Comparison of ENCODE assay signal across 9 cellular contexts in genomic region chr12:85835810-85836715, GRCh38. TPM values are rescaled to one million over a fixed set of nuclear protein-coding genes. Genes with fewer than 3 reads are reported as not detected.
A peak's percentile ranks its signal among the peaks of the same experiment; 100 is the strongest.
DNase-seq lines count a peak whose midpoint lies in the region; ATAC-seq and TF ChIP-seq lines count a peak whose summit lies in the region.
"Had no signal": no experiment of that assay in that cellular context is flagged by ENCODE, and none has a peak within 500 bp of the region (broad histone marks: within the 10 kb centered on the region; RNA-seq: fewer than 3 reads in every experiment).

Gene RASSF9, minus strand, starts transcription at chr12:85836409. Its CDS starts 208 bp downstream, at chr12:85836201.

- H3K4me1 Mint-ChIP-seq in MCF 10A (ENCODE audit: insufficient read depth, unreplicated experiment): peaks cover 23% of the 10 kb centered on the region
- H3K4me1 Mint-ChIP-seq: activated naive CD4-positive, alpha-beta T cell treated with anti-CD3 and anti-CD28 coated beads, Interleukin-2, amount 50 U/mL, for 24 hours had no signal

- peak within 1 kb of the TSS; percentile 92 for H3K27ac ChIP-seq in subcutaneous abdominal adipose tissue (ENCODE audit: low read depth, low read length)

- H3K27me3 Mint-ChIP-seq in MCF 10A (ENCODE audit: insufficient read depth, unreplicated experiment): no peaks in the 10 kb centered on the region
- H3K27me3 Mint-ChIP-seq: activated naive CD4-positive, alpha-beta T cell treated with anti-CD3 and anti-CD28 coated beads, Interleukin-2, amount 50 U/mL, for 24 hours had no signal

- peak within 1 kb of the TSS; percentile 85 for H3K4me3 Mint-ChIP-seq in MCF 10A (ENCODE audit: unreplicated experiment)
- H3K4me3 Mint-ChIP-seq: activated naive CD4-positive, alpha-beta T cell treated with anti-CD3 and anti-CD28 coated beads, Interleukin-2, amount 50 U/mL, for 24 hours had no signal

- intact Hi-C loops in MCF 10A (cut with micrococcal nuclease): no loop called here

- DNase-seq in MCF 10A (ENCODE audit: unreplicated experiment): peak; percentile 91
- peak; percentile 67 for DNase-seq in kidney glomerular epithelial cell (lab: John Stamatoyannopoulos, UW)
- DNase-seq in BE2C: no peak
- no peak for DNase-seq in NCI-H2196 (lab: John Stamatoyannopoulos, UW; ENCODE audit: unreplicated experiment)

- H3K36me3 Mint-ChIP-seq in MCF 10A (ENCODE audit: insufficient read depth, unreplicated experiment): no peaks in the 10 kb centered on the region
- H3K36me3 Mint-ChIP-seq: activated naive CD4-positive, alpha-beta T cell treated with anti-CD3 and anti-CD28 coated beads, Interleukin-2, amount 50 U/mL, for 24 hours had no signal

- H3K9me3 ChIP-seq in subcutaneous abdominal adipose tissue (ENCODE audit: control insufficient read depth in 5 of 5, low read length in 5 of 5): no peaks in the 10 kb centered on the region
- no peaks in the 10 kb centered on the region for H3K9me3 ChIP-seq in BE2C

- H3K4me3 ChIP-seq in subcutaneous abdominal adipose tissue (ENCODE audit: low read depth in 1 of 5, low read length in 5 of 5): peak within 1 kb of the TSS; percentile 70 to 93 (median 86)
- no peak within 1 kb of the TSS for H3K4me3 ChIP-seq in BE2C (ENCODE audit: low read depth, low read length)

- POLR2A ChIA-PET in MCF 10A (lab: Yijun Ruan, JAX): interaction anchor here (0.5 to 3.2 kb wide), 10 partner anchors 12 to 924 kb away, joined by 3 to 20 read pairs (median 5); partner anchors contain the start of gene SLC6A15

- no peaks in the 10 kb centered on the region for H3K9me3 Mint-ChIP-seq in MCF 10A (ENCODE audit: unreplicated experiment)
- H3K9me3 Mint-ChIP-seq: activated naive CD4-positive, alpha-beta T cell treated with anti-CD3 and anti-CD28 coated beads, Interleukin-2, amount 50 U/mL, for 24 hours had no signal

- H3K36me3 ChIP-seq in subcutaneous abdominal adipose tissue (ENCODE audit: control insufficient read depth in 5 of 5, insufficient read depth in 5 of 5, low read length in 5 of 5) (no peaks in the 10 kb centered on the region), BE2C (no peaks in the 10 kb centered on the region)

- CTCF ChIA-PET in MCF 10A (lab: Yijun Ruan, JAX): interaction anchor here (0.6 to 3.6 kb wide), 13 partner anchors 9 to 1130 kb away, joined by 3 to 18 read pairs (median 3); no protein-coding TSS in a partner anchor

- H3K27ac Mint-ChIP-seq in MCF 10A (ENCODE audit: low read depth, unreplicated experiment): peak within 1 kb of the TSS; percentile 96
- H3K27ac Mint-ChIP-seq: activated naive CD4-positive, alpha-beta T cell treated with anti-CD3 and anti-CD28 coated beads, Interleukin-2, amount 50 U/mL, for 24 hours had no signal

- peaks cover 2 to 22% (median 18%) of the 10 kb centered on the region in 5 donors for H3K4me1 ChIP-seq in subcutaneous abdominal adipose tissue (ENCODE audit: control insufficient read depth in 5 of 5, insufficient read depth in 5 of 5, low read length in 5 of 5)
- no peaks in the 10 kb centered on the region for H3K4me1 ChIP-seq in BE2C

- no peak for TF ChIP-seq CTCF in MCF 10A (IDR thresholded peaks at IDR 0.05; ENCODE audit: unreplicated experiment)
- no peak for TF ChIP-seq CTCF in BE2C (IDR thresholded peaks at IDR 0.05; ENCODE audit: low read depth, low read length)

- TSS peak; percentile 55 for BruUV-seq in MCF 10A (replicated peaks; lab: Mats Ljungman, UMichigan)

- peak; percentile 65 for ATAC-seq in HG02885 (IDR thresholded peaks at IDR 0.05; ENCODE audit: poor library complexity, unreplicated experiment)
- ATAC-seq in HG03432 (IDR thresholded peaks at IDR 0.05; ENCODE audit: unreplicated experiment): no peak
- no peak for ATAC-seq in HG02840 (IDR thresholded peaks at IDR 0.05; ENCODE audit: low FRiP score, unreplicated experiment)

- no peaks in the 10 kb centered on the region for H3K27me3 ChIP-seq in subcutaneous abdominal adipose tissue (ENCODE audit: control insufficient read depth in 5 of 5, insufficient read depth in 4 of 5, low read length in 5 of 5)
- H3K27me3 ChIP-seq in BE2C: peaks cover 22% of the 10 kb centered on the region

- peak within 1 kb of the TSS; percentile 67 to 95 (median 79) for H3K9ac ChIP-seq in subcutaneous abdominal adipose tissue (ENCODE audit: low read length in 5 of 5)

RNA-seq across cellular contexts. Expression of gene RASSF9, which starts in this region (rescaled TPM):
- total RNA-seq in MCF 10A (2022): 1.5 and 2.1 TPM in 2 replicates
- polyA plus RNA-seq in BE2C (2012; ENCODE audit: insufficient read depth, insufficient read length, low read depth): not detected

Comparison
In these comparisons a context has a peak if more than half of its experiments do, and no peak if none do; other contexts are left out.
1. DNase-seq: peak in MCF 10A (single experiment) and kidney glomerular epithelial cell (single experiment); none in BE2C (single experiment) and NCI-H2196 (single experiment).